In genomic region chr9:126690431-126691051, GRCh38 we compare ENCODE assay signal across 8 cellular contexts.
DNase-seq lines count a peak whose midpoint lies in the region; ATAC-seq and TF ChIP-seq lines count a peak whose summit lies in the region.

No MANE protein-coding gene starts in this region.

- POLR2A ChIA-PET in RWPE1 (lab: Yijun Ruan, JAX; ENCODE audit: low non-redundant PET): no interaction called here

- peak; percentile 37 for DNase-seq in NCI-H1436 (lab: John Stamatoyannopoulos, UW)
- no peak for DNase-seq in NCI-H1436 treated with DMSO at 0.1 percent for 48 hours (lab: John Stamatoyannopoulos, UW)
- peak; percentile 72 for DNase-seq in RWPE1 (ENCODE audit: low spot score)
- peak in 3 of 4 experiments; percentile 21 to 44 (median 38) for DNase-seq in activated naive CD4-positive, alpha-beta T cell (lab: John Stamatoyannopoulos, UW)
- DNase-seq in right cardiac atrium: peak in 2 of 3 donors; percentile 75 to 87
- DNase-seq in stimulated activated CD4-positive, alpha-beta T cell treated with anti-CD3 and anti-CD28 coated beads, Interleukin-2, amount 100 ng/mL, for 24 hours: peak; percentile 72 to 77
- no peak for DNase-seq in NCI-H146 (lab: John Stamatoyannopoulos, UW)

- peak; percentile 83 for TF ChIP-seq CTCF in RWPE1 (conservative IDR thresholded peaks at IDR 0.05; ENCODE audit: low read depth)

- ATAC-seq in right cardiac atrium: peak; percentile 16 to 39
- no peak for ATAC-seq in HG03520 (IDR thresholded peaks at IDR 0.05; ENCODE audit: unreplicated experiment)

- CTCF ChIA-PET in RWPE1 (lab: Yijun Ruan, JAX): interaction anchor here (0.5 to 3.3 kb wide), 30 partner anchors 10 to 1082 kb away, joined by 3 to 30 read pairs (median 5); partner anchors contain the start of gene LMX1B

- H3K27ac ChIP-seq in RWPE1: no peak overlapping the region
- no peak overlapping the region for H3K27ac ChIP-seq in right cardiac atrium (ENCODE audit: low read length)

- WGBS in right cardiac atrium: 61% methylated on average over 25 of the region's 25 CpGs

- no peak overlapping the region for H3K4me3 ChIP-seq in right cardiac atrium (ENCODE audit: low read length)

- no peaks in the 10 kb centered on the region for H3K27me3 ChIP-seq in right cardiac atrium (ENCODE audit: control insufficient read depth, insufficient read depth)

- H3K9me3 ChIP-seq in right cardiac atrium (ENCODE audit: control insufficient read depth, low read length): no peaks in the 10 kb centered on the region

- intact Hi-C loops in right cardiac atrium (cut with DNase I): no loop called here

- no peaks in the 10 kb centered on the region for H3K4me1 ChIP-seq in right cardiac atrium (ENCODE audit: control insufficient read depth, insufficient read depth, low read length)

Comparison
In these comparisons a context has a peak if more than half of its experiments do, and no peak if none do; other contexts are left out.
1. DNase-seq: peak in NCI-H1436 (single experiment), RWPE1 (single experiment), activated naive CD4-positive, alpha-beta T cell (3 of 4), right cardiac atrium (2 of 3) and stimulated activated CD4-positive, alpha-beta T cell treated with anti-CD3 and anti-CD28 coated beads, Interleukin-2, amount 100 ng/mL, for 24 hours (2 of 2); none in NCI-H1436 treated with DMSO at 0.1 percent for 48 hours (single experiment) and NCI-H146 (single experiment).